ENCODE assay signal across 26 cellular contexts in genomic region chr7:7375538-7375937, GRCh38.
DNase-seq lines count a peak whose midpoint lies in the region; ATAC-seq, FAIRE-seq and TF ChIP-seq lines count a peak whose summit lies in the region.
"Had no signal": no experiment of that assay in that cellular context is flagged by ENCODE, and none has a peak within 500 bp of the region (broad histone marks: within the 10 kb centered on the region; RNA-seq: fewer than 3 reads in every experiment).

No MANE protein-coding gene starts in this region.

- FAIRE-seq in pancreas (lab: Jason Lieb, UNC) = no peak
- FAIRE-seq: A204.1, GM12891, GM19239 had no signal

- H3K9me3 Mint-ChIP-seq in GM23338 (no peaks in the 10 kb centered on the region; the same call in 2 of the 3 replicates), natural killer cell (no peaks in the 10 kb centered on the region)
- H3K9me3 Mint-ChIP-seq: CD8-positive, alpha-beta memory T cell had no signal

- H3K79me2 ChIP-seq in GM23338 (replicated peaks; ENCODE audit: insufficient read depth) = no peaks in the 10 kb centered on the region

- H3K4me1 ChIP-seq in GM23338 (ENCODE audit: insufficient read depth) (no peaks in the 10 kb centered on the region), SJCRH30 (peaks cover 31% of the 10 kb centered on the region), pancreas (peaks cover 0 to 5% (median 3%) of the 10 kb centered on the region in 3 donors)

- H3K4me3 Mint-ChIP-seq in GM23338 (no peak overlapping the region), natural killer cell (no peak overlapping the region)
- H3K4me3 Mint-ChIP-seq: CD14-positive monocyte; CD4-positive, alpha-beta memory T cell; CD4-positive, CD25-positive, alpha-beta regulatory T cell; CD8-positive, alpha-beta memory T cell had no signal

- H3K9me3 ChIP-seq in SJCRH30 (replicated peaks) = 0 out of 2 replicates have a peak, but pooled peaks cover 2% of the 10 kb centered on the region
- H3K9me3 ChIP-seq in pancreas = no peaks in the 10 kb centered on the region
- H3K9me3 ChIP-seq: BE2C, BLaER1 had no signal

- no peaks in the 10 kb centered on the region for H3K36me3 ChIP-seq in GM23338 (ENCODE audit: insufficient read depth)
- no peaks in the 10 kb centered on the region for H3K36me3 ChIP-seq in SJCRH30
- H3K36me3 ChIP-seq in pancreas = no peaks in the 10 kb centered on the region
- H3K36me3 ChIP-seq: BE2C, BLaER1 had no signal

- H4K20me1 ChIP-seq in GM23338 (replicated peaks; ENCODE audit: insufficient read depth) = no peaks in the 10 kb centered on the region
- H4K20me1 ChIP-seq: BLaER1 had no signal

- H3K27ac Mint-ChIP-seq in GM23338 (no peak overlapping the region), natural killer cell (no peak overlapping the region)
- H3K27ac Mint-ChIP-seq: CD14-positive monocyte; CD4-positive, CD25-positive, alpha-beta regulatory T cell had no signal

- WGBS in pancreas, 2 donors = 35 to 40% methylated on average over 4 of the region's 4 CpGs

- H2AFZ ChIP-seq in GM23338 = peak overlapping the region; percentile 5; the same call in 1 of the 2 replicates

- H3K4me3 ChIP-seq in GM23338 (no peak overlapping the region), SJCRH30 (no peak overlapping the region), pancreas (no peak overlapping the region)
- H3K4me3 ChIP-seq: BLaER1 had no signal

- H3K4me1 Mint-ChIP-seq in GM23338 = no peaks in the 10 kb centered on the region; the same call in 2 of the 3 replicates
- H3K4me1 Mint-ChIP-seq in natural killer cell = no peaks in the 10 kb centered on the region
- H3K4me1 Mint-ChIP-seq: CD14-positive monocyte; CD4-positive, alpha-beta memory T cell; CD4-positive, CD25-positive, alpha-beta regulatory T cell; CD8-positive, alpha-beta memory T cell had no signal

- CTCF ChIA-PET in HEK293T (lab: Yijun Ruan, JAX) = no interaction called here

- POLR2A ChIA-PET in HEK293T (lab: Yijun Ruan, JAX) = no interaction called here

- H3K27me3 Mint-ChIP-seq in GM23338 (ENCODE audit: insufficient read depth, low read depth, poor library complexity) (peaks cover 4% of the 10 kb centered on the region), natural killer cell (ENCODE audit: low read depth in 2 of 2) (peaks cover 0 to 9% of the 10 kb centered on the region in 2 donors)

- TF ChIP-seq CTCF in GM23338 (conservative IDR thresholded peaks at IDR 0.05; ENCODE audit: low read depth in 2 of 2) (no peak), pancreas (IDR thresholded peaks at IDR 0.05) (no peak), natural killer cell (IDR thresholded peaks at IDR 0.05) (no peak)

- DNase-seq in GM23338 (ENCODE audit: low spot score) = no peak
- peak; percentile 58 to 75 for DNase-seq in SJCRH30
- no peak for DNase-seq in pancreas
- DNase-seq in natural killer cell = no peak
- DNase-seq in kidney glomerular epithelial cell (lab: John Stamatoyannopoulos, UW) = no peak
- no peak for DNase-seq in HEK293T (ENCODE audit: extremely low spot score)
- DNase-seq: 8988T; ACHN; BE2C; C1 segment of cervical spinal cord; CD4-positive, alpha-beta memory T cell; CD4-positive, CD25-positive, alpha-beta regulatory T cell; CD8-positive, alpha-beta memory T cell; COR-L47; DMS 273 treated with DMSO at 0.1 percent for 48 hours; DMS53; DMS79; DND-41; EL; GF-D8 had no signal

- H3K36me3 Mint-ChIP-seq in GM23338 (ENCODE audit: low read depth) (no peaks in the 10 kb centered on the region), natural killer cell (no peaks in the 10 kb centered on the region)
- H3K36me3 Mint-ChIP-seq: CD14-positive monocyte; CD4-positive, alpha-beta memory T cell; CD4-positive, CD25-positive, alpha-beta regulatory T cell; CD8-positive, alpha-beta memory T cell had no signal

- H3K4me2 ChIP-seq in GM23338 = no peak overlapping the region

- intact Hi-C loops in pancreas (cut with DNase I) = no loop called here
- intact Hi-C loops in natural killer cell (cut with micrococcal nuclease) = no loop called here

- ATAC-seq in GM23338 (no peak), pancreas (peak in 3 of 4 donors; percentile 38 to 77 (median 63)), natural killer cell (no peak), HG02571 (IDR thresholded peaks at IDR 0.05; ENCODE audit: unreplicated experiment) (no peak)

- H3K27ac ChIP-seq in GM23338 (ENCODE audit: low read depth) = no peak overlapping the region
- peak overlapping the region; percentile 74 for H3K27ac ChIP-seq in SJCRH30
- no peak overlapping the region for H3K27ac ChIP-seq in pancreas
- H3K27ac ChIP-seq: BLaER1 had no signal

- no peaks in the 10 kb centered on the region for H3F3A ChIP-seq in GM23338 (replicated peaks; ENCODE audit: low read depth)

- H3K27me3 ChIP-seq in GM23338 (ENCODE audit: insufficient read depth) (no peaks in the 10 kb centered on the region), SJCRH30 (no peaks in the 10 kb centered on the region), pancreas (no peaks in the 10 kb centered on the region)
- H3K27me3 ChIP-seq: BLaER1 had no signal

- H3K9me2 ChIP-seq in GM23338 (ENCODE audit: insufficient read depth) = peaks cover 14% of the 10 kb centered on the region

TF ChIP-seq in GM23338, 12 proteins besides CTCF, POLR2A, EP300 and RAD21 (continues in another document):
- TF ChIP-seq NANOG (IDR thresholded peaks at IDR 0.05; ENCODE audit: borderline replicate concordance) = no peak
- no peak for TF ChIP-seq EZH2 (IDR thresholded peaks at IDR 0.05; ENCODE audit: low read depth, unreplicated experiment)
- no peak for TF ChIP-seq ETS1 (IDR thresholded peaks at IDR 0.05)
- no peak for TF ChIP-seq POLR2AphosphoS5 (IDR thresholded peaks at IDR 0.05; ENCODE audit: low read depth)

TF ChIP-seq in HEK293T, 16 proteins besides CTCF, POLR2A, EP300 and RAD21:
- TF ChIP-seq, protein P1, sequence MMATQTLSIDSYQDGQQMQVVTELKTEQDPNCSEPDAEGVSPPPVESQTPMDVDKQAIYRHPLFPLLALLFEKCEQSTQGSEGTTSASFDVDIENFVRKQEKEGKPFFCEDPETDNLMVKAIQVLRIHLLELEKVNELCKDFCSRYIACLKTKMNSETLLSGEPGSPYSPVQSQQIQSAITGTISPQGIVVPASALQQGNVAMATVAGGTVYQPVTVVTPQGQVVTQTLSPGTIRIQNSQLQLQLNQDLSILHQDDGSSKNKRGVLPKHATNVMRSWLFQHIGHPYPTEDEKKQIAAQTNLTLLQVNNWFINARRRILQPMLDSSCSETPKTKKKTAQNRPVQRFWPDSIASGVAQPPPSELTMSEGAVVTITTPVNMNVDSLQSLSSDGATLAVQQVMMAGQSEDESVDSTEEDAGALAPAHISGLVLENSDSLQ (IDR thresholded peaks at IDR 0.05) = no peak
- TF ChIP-seq CTBP1 (IDR thresholded peaks at IDR 0.05; ENCODE audit: borderline replicate concordance) = no peak
- TF ChIP-seq ZNF384 (IDR thresholded peaks at IDR 0.05) = no peak
- no peak for TF ChIP-seq TARDBP (IDR thresholded peaks at IDR 0.05)

Comparison
In these comparisons a context has a peak if more than half of its experiments do, and no peak if none do; other contexts are left out.
1. ATAC-seq: peak in pancreas (3 of 4); none in GM23338 (single experiment), natural killer cell (0 of 3) and HG02571 (single experiment).
2. DNase-seq: peak in SJCRH30 (2 of 2); none in GM23338 (single experiment), pancreas (0 of 6), natural killer cell (single experiment), kidney glomerular epithelial cell (single experiment) and HEK293T (single experiment).